1 cellular context compared by ENCODE assay signal in the genomic region with DNA sequence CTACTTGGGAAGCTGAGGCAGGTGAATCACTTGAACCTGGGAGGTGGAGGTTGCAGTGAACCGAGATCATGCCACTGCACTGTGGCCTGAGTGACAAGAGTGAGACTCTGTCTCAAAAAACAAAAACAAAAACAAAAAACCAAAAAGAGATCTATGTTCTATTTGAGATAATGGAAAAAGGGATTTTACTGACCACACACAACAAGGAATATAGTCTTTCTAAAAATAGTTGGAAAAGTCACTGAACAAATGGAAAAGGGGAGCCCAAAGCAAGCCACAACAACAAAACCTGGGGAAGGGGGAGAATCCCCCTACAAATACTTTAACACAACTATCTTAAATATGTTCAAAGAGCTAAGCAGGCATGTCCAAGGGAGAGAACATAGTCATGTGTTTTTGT.
TF ChIP-seq lines count a peak whose summit lies in the region.

No MANE protein-coding gene starts in this region.

TF ChIP-seq in K562, 482 proteins besides CTCF, POLR2A, EP300 and RAD21:
- TF ChIP-seq DIDO1 (tag; IDR thresholded peaks at IDR 0.05; ENCODE audit: low read depth) (no peak), ZNF175 (CRISPR knock-in tag; IDR thresholded peaks at IDR 0.05; ENCODE audit: low read depth) (peak; percentile 96)
